In the genomic region with DNA sequence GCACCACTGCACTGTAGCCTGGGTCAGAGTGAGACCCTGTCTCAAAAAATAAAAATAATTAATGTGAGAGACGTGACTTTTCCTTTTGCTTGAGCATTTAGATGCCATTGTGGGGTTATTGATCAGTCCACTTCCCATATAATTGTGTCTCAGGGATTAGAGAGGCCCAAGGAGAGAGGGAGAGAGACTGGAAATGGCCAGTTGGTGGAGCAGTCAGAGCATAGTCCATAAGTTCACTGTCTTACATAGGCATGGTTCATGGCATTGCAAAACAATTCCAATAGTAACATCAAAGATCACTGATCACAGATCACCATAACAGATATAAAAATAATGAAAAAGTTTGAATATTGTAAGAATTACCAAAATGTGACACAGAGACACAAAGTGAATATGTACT, we compare ENCODE assay signal across 32 cellular contexts. TPM values are rescaled to one million over a fixed set of nuclear protein-coding genes. Genes with fewer than 3 reads are reported as not detected.
DNase-seq lines count a peak whose midpoint lies in the region; ATAC-seq, FAIRE-seq and TF ChIP-seq lines count a peak whose summit lies in the region.
"Had no signal": no experiment of that assay in that cellular context is flagged by ENCODE, and none has a peak within 500 bp of the region (broad histone marks: within the 10 kb centered on the region; RNA-seq: fewer than 3 reads in every experiment).

No MANE protein-coding gene starts in this region.

- intact Hi-C loops in HCT116 (cut with micrococcal nuclease) = no loop called here
- intact Hi-C loops in left lung (cut with DNase I) = no loop called here
- intact Hi-C loops in sigmoid colon (cut with DNase I) = no loop called here

- no peaks in the 10 kb centered on the region for H3K27me3 ChIP-seq in HCT116 (ENCODE audit: insufficient read depth, low read length)
- no peaks in the 10 kb centered on the region for H3K27me3 ChIP-seq in H1 (replicated peaks in 1 of 4; ENCODE audit: control insufficient read depth in 3 of 4, extremely low read depth in 1 of 4, insufficient read depth in 3 of 4, low read length in 3 of 4)
- no peaks in the 10 kb centered on the region for H3K27me3 ChIP-seq in left lung
- no peaks in the 10 kb centered on the region for H3K27me3 ChIP-seq in sigmoid colon
- no peaks in the 10 kb centered on the region for H3K27me3 ChIP-seq in BE2C
- H3K27me3 ChIP-seq: ascending aorta; BLaER1 treated with 17β-estradiol and CSF1 and Interleukin-3, amounts not matched to agents 10 nM and 100 nM; cardiac muscle cell; MG63; spleen; upper lobe of right lung had no signal

- H3K9me2 ChIP-seq in HCT116 (ENCODE audit: insufficient read depth) = no peaks in the 10 kb centered on the region

- H4K8ac ChIP-seq in H1 (ENCODE audit: extremely low read depth, insufficient read depth, low read length) = no peak overlapping the region

- DNase-seq in HCT116 (ENCODE audit: low read depth, low spot score) (no peak), H1 (ENCODE audit: low read depth in 1 of 2, low spot score in 2 of 2) (no peak), left lung (no peak), DMS79 treated with DMSO at 0.1 percent for 48 hours (lab: John Stamatoyannopoulos, UW) (no peak), sigmoid colon (no peak), BE2C (no peak)
- DNase-seq: activated CD4-positive, alpha-beta T cell treated with anti-CD3 and anti-CD28 coated beads, Interleukin-2, amount 10 ng/mL, durations not matched to agents 7 days and 5 days; activated gamma-delta T cell; activated naive CD8-positive, alpha-beta T cell treated with anti-CD3 and anti-CD28 coated beads, Interleukin-2, amount 10 ng/mL, durations not matched to agents 7 days and 5 days; activated T-cell treated with anti-CD3 and anti-CD28 coated beads, Interleukin-2, amount 50 U/mL, for 4 hours; cortex of kidney; DMS53; effector memory CD4-positive, alpha-beta T cell; erythroblast; GDM1; kidney glomerular epithelial cell; MG63; NCI-H1105; NCI-H1930; NCI-H524 treated with DMSO at 0.1 percent for 48 hours; retina; SHP77 treated with DMSO at 0.1 percent for 48 hours; spleen; stimulated activated CD4-positive, alpha-beta T cell treated with anti-CD3 and anti-CD28 coated beads, Interleukin-2, amount 100 ng/mL, for 24 hours; stimulated activated naive CD8-positive, alpha-beta T cell treated with anti-CD3 and anti-CD28 coated beads, Interleukin-15, Interleukin-2, amounts not matched to agents 100 U/mL and 50 U/mL, for 24 hours; upper lobe of right lung had no signal

- H3K23ac ChIP-seq in H1 (ENCODE audit: insufficient read length) = no peak overlapping the region

- 69% methylated on average over 1 of the region's 1 CpG; no CpG with 5 or more reads in 1 of the 2 experiments for WGBS in H1 (ENCODE audit: extremely low coverage in 1 of 2, insufficient coverage in 1 of 2, insufficient read length in 1 of 2, insufficient replicate concordance in 2 of 2, low coverage in 1 of 2, low lambda C conversion rate in 2 of 2, missing lambda C conversion rate in 1 of 2), 2 experiments
- 90% methylated on average over 1 of the region's 1 CpG for WGBS in sigmoid colon, 2 donors

- CTCF ChIA-PET in HCT116 (lab: Charles Lee) (no interaction called here), H1 (lab: Charles Lee; ENCODE audit: partially characterized antibody) (interaction anchor here (0.8 to 2.0 kb wide), 8 partner anchors 14 to 404 kb away, joined by 3 to 17 read pairs (median 3); no protein-coding TSS in a partner anchor)

- H2AK5ac ChIP-seq in H1 (ENCODE audit: low read depth, low read length) = no peak overlapping the region

- TF ChIP-seq RAD21 in HCT116 (IDR thresholded peaks at IDR 0.05; ENCODE audit: low read depth) (peak; percentile 26; the same call in 1 of the 2 replicates), H1 (IDR thresholded peaks at IDR 0.05 in 1 of 2, conservative IDR thresholded peaks at IDR 0.05 in 1 of 2; ENCODE audit: low read depth in 2 of 2, low read length in 2 of 2) (peak; percentile 18 to 37; a peak in 2 of 4 replicates)

- H3K4me2 ChIP-seq in HCT116 (ENCODE audit: low read length) = no peak overlapping the region
- H3K4me2 ChIP-seq in H1 (ENCODE audit: insufficient read depth in 1 of 2, low read depth in 2 of 2, low read length in 2 of 2) = no peak overlapping the region
- H3K4me2 ChIP-seq: BLaER1 treated with 17β-estradiol and CSF1 and Interleukin-3, amounts not matched to agents 10 nM and 100 nM had no signal

- no peak overlapping the region for H2BK5ac ChIP-seq in H1 (ENCODE audit: low read depth, low read length)

- H2BK120ac ChIP-seq in H1 (replicated peaks; ENCODE audit: low read depth, low read length) = no peak overlapping the region

- H3K4me1 ChIP-seq in HCT116 (ENCODE audit: control insufficient read depth in 1 of 2, insufficient read depth in 2 of 2, low read length in 2 of 2) (no peaks in the 10 kb centered on the region), H1 (replicated peaks in 1 of 4; ENCODE audit: control insufficient read depth in 3 of 4, insufficient read depth in 4 of 4, low read length in 3 of 4) (peaks cover 0 to 5% (median 0%) of the 10 kb centered on the region in 4 experiments; a peak in 1 of 7 replicates), left lung (no peaks in the 10 kb centered on the region), sigmoid colon (no peaks in the 10 kb centered on the region), BE2C (no peaks in the 10 kb centered on the region)
- H3K4me1 ChIP-seq: ascending aorta; BLaER1 treated with 17β-estradiol and CSF1 and Interleukin-3, amounts not matched to agents 10 nM and 100 nM; Caco-2; spleen; upper lobe of right lung had no signal

- TF ChIP-seq POLR2A in HCT116 (IDR thresholded peaks at IDR 0.05; ENCODE audit: borderline replicate concordance, extremely low read depth, insufficient read depth, insufficient read length) (no peak), H1 (IDR thresholded peaks at IDR 0.05; ENCODE audit: control extremely low read depth in 1 of 2, low read depth in 2 of 2, low read length in 2 of 2) (no peak), sigmoid colon (IDR thresholded peaks at IDR 0.05) (no peak)

- BruUV-seq in HCT116 (replicated peaks; lab: Mats Ljungman, UMichigan) = no TSS peak

- H3K4ac ChIP-seq in H1 (replicated peaks; ENCODE audit: insufficient read length, low read depth, low read length) = no peak overlapping the region

- POLR2A ChIA-PET in HCT116 (lab: Charles Lee) (no interaction called here), H1 (lab: Charles Lee; ENCODE audit: partially characterized antibody) (no interaction called here)

- no peak overlapping the region for H4K91ac ChIP-seq in H1 (replicated peaks; ENCODE audit: insufficient read length, low read length)

- no peak overlapping the region for H3K18ac ChIP-seq in H1 (ENCODE audit: extremely low read depth, low read length)

- H2BK20ac ChIP-seq in H1 (ENCODE audit: low read length) = no peak overlapping the region

- FAIRE-seq in H1 (lab: Jason Lieb, UNC) = no peak

- H2BK15ac ChIP-seq in H1 (ENCODE audit: low read length) = no peak overlapping the region

- H3K79me2 ChIP-seq in HCT116 (ENCODE audit: insufficient read depth, low read length) (no peaks in the 10 kb centered on the region), H1 (ENCODE audit: control insufficient read depth in 1 of 2, insufficient read depth in 2 of 2, low read length in 2 of 2) (no peaks in the 10 kb centered on the region)

- no peak overlapping the region for H2BK12ac ChIP-seq in H1 (ENCODE audit: low read depth, low read length)

- no peaks in the 10 kb centered on the region for H3K23me2 ChIP-seq in H1 (ENCODE audit: low read depth, low read length)

- no peak overlapping the region for H3K14ac ChIP-seq in H1 (ENCODE audit: insufficient read length)

- TF ChIP-seq EP300 in H1 (IDR thresholded peaks at IDR 0.05; ENCODE audit: borderline replicate concordance in 1 of 2, low read depth in 2 of 2, low read length in 2 of 2) (no peak), sigmoid colon (IDR thresholded peaks at IDR 0.05) (no peak)

- no peak overlapping the region for H4K5ac ChIP-seq in H1 (ENCODE audit: insufficient read length, low read depth, low read length)

- RAD21 ChIA-PET in HCT116 (lab: Charles Lee; ENCODE audit: low non-redundant PET in 1 of 2, low total read pairs in 2 of 2, uncharacterized antibody in 2 of 2, unreplicated experiment in 2 of 2) = no interaction called here

- H3K56ac ChIP-seq in H1 (replicated peaks; ENCODE audit: insufficient read length, low read depth, low read length) = no peak overlapping the region

- TF ChIP-seq CTCF in C4-2B (conservative IDR thresholded peaks at IDR 0.05) = peak; percentile 16; the same call in 1 of the 2 replicates
- TF ChIP-seq CTCF in HCT116 (IDR thresholded peaks at IDR 0.05 in 2 of 3, conservative IDR thresholded peaks at IDR 0.05 in 1 of 3; ENCODE audit: borderline replicate concordance in 1 of 3, insufficient read depth in 1 of 3, low read depth in 2 of 3, low read length in 2 of 3) = 0 out of 6 replicates have a peak, but pooled peaks of 1 of the 3 experiments have one; percentile 14
- TF ChIP-seq CTCF in H1 (IDR thresholded peaks at IDR 0.05; ENCODE audit: control extremely low read depth in 1 of 3, insufficient read depth in 1 of 3, low read depth in 1 of 3, low read length in 3 of 3) = peak in 1 of 3 experiments; percentile 21; a peak in 1 of 4 replicates
- no peak for TF ChIP-seq CTCF in left lung (IDR thresholded peaks at IDR 0.05)
- no peak for TF ChIP-seq CTCF in sigmoid colon (IDR thresholded peaks at IDR 0.05)
- TF ChIP-seq CTCF in BE2C (IDR thresholded peaks at IDR 0.05; ENCODE audit: low read depth, low read length) = no peak

- H3K36me3 ChIP-seq in HCT116 (ENCODE audit: control insufficient read depth in 1 of 2, insufficient read depth in 2 of 2, low read length in 2 of 2) (no peaks in the 10 kb centered on the region), H1 (ENCODE audit: control insufficient read depth in 2 of 4, insufficient read depth in 4 of 4, low read length in 3 of 4) (no peaks in the 10 kb centered on the region; a peak in 1 of 8 replicates), left lung (peaks cover 0 to 4% of the 10 kb centered on the region in 2 donors), sigmoid colon (no peaks in the 10 kb centered on the region), BE2C (no peaks in the 10 kb centered on the region)
- H3K36me3 ChIP-seq: ascending aorta, cardiac muscle cell, MG63, spleen, upper lobe of right lung had no signal

- H3K79me1 ChIP-seq in H1 (ENCODE audit: low read depth, low read length) = no peaks in the 10 kb centered on the region

- H3K9ac ChIP-seq in HCT116 (ENCODE audit: low read length) = no peak overlapping the region
- H3K9ac ChIP-seq in H1 (replicated peaks in 1 of 4; ENCODE audit: extremely low read depth in 1 of 4, low read depth in 3 of 4, low read length in 3 of 4) = no peak overlapping the region
- H3K9ac ChIP-seq: BLaER1 treated with 17β-estradiol and CSF1 and Interleukin-3, amounts not matched to agents 10 nM and 100 nM had no signal

- H3K4me3 ChIP-seq in HCT116 (replicated peaks in 1 of 2; ENCODE audit: low read depth in 1 of 2, low read length in 2 of 2) (no peak overlapping the region), H1 (ENCODE audit: extremely low read depth in 1 of 4, insufficient read depth in 2 of 4, low read depth in 3 of 4, low read length in 4 of 4) (no peak overlapping the region), left lung (no peak overlapping the region), sigmoid colon (no peak overlapping the region), BE2C (ENCODE audit: low read depth, low read length) (no peak overlapping the region)
- H3K4me3 ChIP-seq: ascending aorta; BLaER1 treated with 17β-estradiol and CSF1 and Interleukin-3, amounts not matched to agents 10 nM and 100 nM; cardiac muscle cell; MG63; spleen; upper lobe of right lung had no signal

- ATAC-seq in HCT116 (no peak), left lung (peak; percentile 34), HG03097 (IDR thresholded peaks at IDR 0.05; ENCODE audit: low FRiP score, unreplicated experiment) (no peak)
- ATAC-seq: activated T-cell treated with anti-CD3 and anti-CD28 coated beads, Interleukin-2, amount 50 U/mL, for 4 hours; stimulated activated naive CD8-positive, alpha-beta T cell treated with anti-CD3 and anti-CD28 coated beads, Interleukin-15, Interleukin-2, amounts not matched to agents 100 U/mL and 50 U/mL, for 24 hours; upper lobe of right lung had no signal

- no peaks in the 10 kb centered on the region for H3K9me3 ChIP-seq in HCT116 (ENCODE audit: control insufficient read depth in 1 of 2, insufficient read depth in 1 of 2, low read depth in 1 of 2, low read length in 2 of 2)
- H3K9me3 ChIP-seq in H1 (ENCODE audit: insufficient read depth in 2 of 2, low read depth in 1 of 2, low read length in 1 of 2) = no peaks in the 10 kb centered on the region
- no peaks in the 10 kb centered on the region for H3K9me3 ChIP-seq in left lung
- H3K9me3 ChIP-seq in sigmoid colon = no peaks in the 10 kb centered on the region
- H3K9me3 ChIP-seq in BE2C = no peaks in the 10 kb centered on the region
- H3K9me3 ChIP-seq: ascending aorta; BLaER1 treated with 17β-estradiol and CSF1 and Interleukin-3, amounts not matched to agents 10 nM and 100 nM; Caco-2; MG63; spleen; upper lobe of right lung had no signal

- no peaks in the 10 kb centered on the region for H4K20me1 ChIP-seq in HCT116 (ENCODE audit: insufficient read depth)
- H4K20me1 ChIP-seq in H1 (replicated peaks in 1 of 2; ENCODE audit: control insufficient read depth in 1 of 2, insufficient read depth in 2 of 2, low read length in 2 of 2) = no peaks in the 10 kb centered on the region
- H4K20me1 ChIP-seq: BLaER1 treated with 17β-estradiol and CSF1 and Interleukin-3, amounts not matched to agents 10 nM and 100 nM had no signal

- H2AFZ ChIP-seq in HCT116 (ENCODE audit: low read depth, low read length, poor library complexity, severe bottlenecking) (no peak overlapping the region), H1 (ENCODE audit: low read length) (no peak overlapping the region)

- H3K27ac ChIP-seq in C4-2B = no peak overlapping the region
- H3K27ac ChIP-seq in HCT116 (ENCODE audit: low read depth, low read length) = no peak overlapping the region
- H3K27ac ChIP-seq in H1 (ENCODE audit: low read depth, low read length) = no peak overlapping the region
- H3K27ac ChIP-seq in left lung = no peak overlapping the region
- no peak overlapping the region for H3K27ac ChIP-seq in sigmoid colon
- H3K27ac ChIP-seq: ascending aorta; BLaER1 treated with 17β-estradiol and CSF1 and Interleukin-3, amounts not matched to agents 10 nM and 100 nM; cardiac muscle cell; spleen; upper lobe of right lung had no signal

RNA-seq across cellular contexts. Expression of a gene that starts 15.2 kb away (rescaled TPM):
- total RNA-seq in HCT116 (2021; ENCODE audit: unreplicated experiment) (8.9 TPM), left lung (10 to 100 TPM in 1 of 2 donors, 1 to 10 TPM in 1; 9.5 to 11.3 TPM), sigmoid colon (10 to 100 TPM in 1 of 4 donors, 1 to 10 TPM in 3; 4.9 to 11.1 (median 6.0) TPM)
- polyA plus RNA-seq in HCT116 (2012) = 6.9 and 7.5 TPM in 2 replicates
- total RNA-seq in H1 (2021; fragmentation: NEBNext Ultra II Directional; extraction: Animal tissue kit (Norgen Biotek cat#: 25700)) = 14.8 and 14.9 TPM in 2 replicates
- polyA plus RNA-seq in H1 (2011; rRNA removed) (9.8 and 10.4 TPM in 2 replicates), sigmoid colon (10 to 100 TPM in 2 of 3 donors, 1 to 10 TPM in 1; 7.4 to 18.7 (median 14.4) TPM)
- 15.8 TPM for polyA plus RNA-seq in H1 (2011; cell fraction: cytosol; rRNA removed)
- 8.6 TPM for polyA plus RNA-seq in H1 (2011; cell fraction: nucleus; rRNA removed)
- 16.1 to 23.2 TPM (median 18.4 TPM) in 4 replicates for polyA plus RNA-seq in H1 (2012, experiment 1 of 2)
- polyA plus RNA-seq in H1 (2012, experiment 2 of 2) = 31.3 TPM
- polyA plus RNA-seq in H1 (2013, experiment 1 of 2) = 25.6 TPM
- 24.3 TPM for polyA plus RNA-seq in H1 (2013, experiment 2 of 2)
- 2.6 and 3.1 TPM in 2 replicates for polyA minus RNA-seq in H1 (2011; rRNA and poly(A)+ RNA removed)
- 7.7 TPM for polyA minus RNA-seq in H1 (2011; cell fraction: cytosol; rRNA and poly(A)+ RNA removed)
- 11.9 TPM for polyA minus RNA-seq in H1 (2011; cell fraction: nucleus; rRNA and poly(A)+ RNA removed)
- polyA plus RNA-seq in BE2C (2012; ENCODE audit: insufficient read depth, insufficient read length, low read depth) = 12.2 TPM
